8 cellular contexts compared by ENCODE assay signal in genomic region chr16:85173077-85173980, GRCh38.
DNase-seq lines count a peak whose midpoint lies in the region; TF ChIP-seq lines count a peak whose summit lies in the region.

No MANE protein-coding gene starts in this region.

- H3K4me1 Mint-ChIP-seq in endodermal cell (peaks cover 36% of the 10 kb centered on the region), neural crest cell (peaks cover 49% of the 10 kb centered on the region)

- H3K36me3 Mint-ChIP-seq in endodermal cell (ENCODE audit: low read depth), result peaks cover 4% of the 10 kb centered on the region
- no peaks in the 10 kb centered on the region for H3K36me3 Mint-ChIP-seq in neural crest cell (ENCODE audit: low read depth)

- H3K27ac ChIP-seq in endodermal cell (ENCODE audit: low read depth, low read length), result no peak overlapping the region

- H3K27me3 ChIP-seq in BE2C (no peaks in the 10 kb centered on the region), endodermal cell (ENCODE audit: control insufficient read depth, insufficient read depth, low read length, poor library complexity, severe bottlenecking) (peaks cover 13% of the 10 kb centered on the region)

- H3K36me3 ChIP-seq in BE2C (peaks cover 15% of the 10 kb centered on the region), endodermal cell (ENCODE audit: control insufficient read depth, insufficient read depth, low read length) (no peaks in the 10 kb centered on the region)

- H3K27me3 Mint-ChIP-seq in endodermal cell (ENCODE audit: insufficient read depth) (peaks cover 14% of the 10 kb centered on the region), neural crest cell (ENCODE audit: low read depth) (peaks cover 57% of the 10 kb centered on the region)

- no peaks in the 10 kb centered on the region for H3K9me3 ChIP-seq in BE2C
- H3K9me3 ChIP-seq in endodermal cell (ENCODE audit: control insufficient read depth, low read length), result no peaks in the 10 kb centered on the region

- H3K4me3 ChIP-seq in BE2C (ENCODE audit: low read depth, low read length) (peak overlapping the region; percentile 69), endodermal cell (ENCODE audit: low read length) (no peak overlapping the region)

- H3K9me3 Mint-ChIP-seq in endodermal cell (no peaks in the 10 kb centered on the region), neural crest cell (no peaks in the 10 kb centered on the region)

- H3K9ac ChIP-seq in endodermal cell (ENCODE audit: extremely low read depth, low read length, poor library complexity, severe bottlenecking), result no peak overlapping the region

- no peak overlapping the region for H3K27ac Mint-ChIP-seq in endodermal cell
- H3K27ac Mint-ChIP-seq in neural crest cell (ENCODE audit: unreplicated experiment), result no peak overlapping the region

- WGBS in endodermal cell (ENCODE audit: insufficient coverage in 1 of 2, insufficient read length in 1 of 2), 2 experiments, result 89 to 90% methylated on average over 14 to 15 of the region's 15 CpGs

- TF ChIP-seq CTCF in BE2C (IDR thresholded peaks at IDR 0.05; ENCODE audit: low read depth, low read length) (peak; percentile 57), endodermal cell (conservative IDR thresholded peaks at IDR 0.05) (peak; percentile 60), neural crest cell (conservative IDR thresholded peaks at IDR 0.05) (no peak)

- H3K4me3 Mint-ChIP-seq in endodermal cell, result no peak overlapping the region
- peak overlapping the region; percentile 86 for H3K4me3 Mint-ChIP-seq in neural crest cell

- DNase-seq in BE2C (peak; percentile 78), OCI-M1 (lab: John Stamatoyannopoulos, UW) (peak; percentile 5), endodermal cell (peak; percentile 70), neural crest cell (ENCODE audit: low read depth, low spot score) (no peak), NCI-H2171 treated with DMSO at 0.1 percent for 48 hours (lab: John Stamatoyannopoulos, UW) (no peak), activated gamma-delta T cell treated with Interleukin-2 at 50 U/mL for 16 hours (no peak)
- no peak for DNase-seq in activated CD4-positive, alpha-beta T cell treated with anti-CD3 and anti-CD28 coated beads, Interleukin-2, amount 50 U/mL, for 48 hours
- no peak for DNase-seq in stimulated activated CD4-positive, alpha-beta T cell treated with anti-CD3 and anti-CD28 coated beads, Interleukin-4, amount 100 ng/mL, for 24 hours

- H3K4me1 ChIP-seq in BE2C (peaks cover 33% of the 10 kb centered on the region), endodermal cell (ENCODE audit: control insufficient read depth, insufficient read depth, low read length) (peaks cover 7% of the 10 kb centered on the region)

Comparison
In these comparisons a context has a peak if more than half of its experiments do, and no peak if none do; other contexts are left out.
1. DNase-seq: peak in BE2C (single experiment), OCI-M1 (single experiment) and endodermal cell (single experiment); none in neural crest cell (single experiment), activated CD4-positive, alpha-beta T cell treated with anti-CD3 and anti-CD28 coated beads, Interleukin-2, amount 50 U/mL, for 48 hours (0 of 2), stimulated activated CD4-positive, alpha-beta T cell treated with anti-CD3 and anti-CD28 coated beads, Interleukin-4, amount 100 ng/mL, for 24 hours (single experiment), NCI-H2171 treated with DMSO at 0.1 percent for 48 hours (single experiment) and activated gamma-delta T cell treated with Interleukin-2 at 50 U/mL for 16 hours (single experiment).